Comparison of ENCODE assay signal across 8 cellular contexts in the genomic region with DNA sequence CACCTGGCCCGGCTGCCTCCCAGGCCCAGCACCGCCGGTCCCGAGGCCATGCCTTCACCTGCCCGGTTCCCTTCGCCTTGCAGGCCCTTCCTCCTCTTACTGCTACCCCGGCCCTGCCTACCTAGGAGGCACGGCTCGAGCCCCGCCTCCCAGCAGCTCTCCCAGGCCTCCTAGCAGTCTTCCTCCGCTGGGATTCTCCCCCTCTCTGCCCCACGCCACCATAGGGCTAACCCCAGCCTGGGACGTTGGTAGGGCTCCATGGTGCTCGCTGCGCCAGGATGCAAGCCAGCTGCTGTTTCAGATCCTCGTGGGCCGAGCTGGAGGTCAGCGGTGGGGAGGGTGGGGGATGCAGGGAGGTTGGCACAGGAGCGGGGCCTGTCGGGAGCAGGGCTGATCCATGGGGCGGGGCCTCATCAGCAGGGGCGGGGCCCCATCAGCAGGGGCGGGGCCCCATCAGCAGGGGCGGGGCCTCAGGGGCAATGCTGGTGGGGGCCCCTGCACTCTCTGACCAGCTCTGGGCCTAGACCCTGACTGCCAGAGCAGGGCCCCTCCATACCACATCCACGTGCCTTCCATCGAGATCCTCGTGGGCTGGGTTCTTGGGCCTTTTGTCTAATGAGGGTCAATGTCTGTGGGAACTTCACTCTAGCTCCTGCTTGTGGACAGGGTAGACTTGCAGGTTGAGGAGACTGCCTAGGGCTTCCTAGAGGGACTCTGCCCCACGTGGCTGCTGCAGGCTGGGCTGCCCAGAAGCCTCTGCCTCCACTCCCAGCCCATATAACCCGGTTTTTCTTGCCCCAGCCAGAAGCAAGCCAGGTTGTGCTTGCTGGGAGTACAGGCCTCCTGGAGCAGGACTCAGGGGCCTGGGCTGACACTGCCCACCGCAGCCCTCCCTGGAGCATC.
DNase-seq lines count a peak whose midpoint lies in the region; ATAC-seq, FAIRE-seq and TF ChIP-seq lines count a peak whose summit lies in the region.

No MANE protein-coding gene starts in this region.

- no peaks in the 10 kb centered on the region for H3K36me3 Mint-ChIP-seq in activated naive CD8-positive, alpha-beta T cell treated with anti-CD3 and anti-CD28 coated beads, Interleukin-2, amount 50 U/mL, for 24 hours (ENCODE audit: low read depth)

- H3K9me3 Mint-ChIP-seq in activated naive CD8-positive, alpha-beta T cell treated with anti-CD3 and anti-CD28 coated beads, Interleukin-2, amount 50 U/mL, for 24 hours, result no peaks in the 10 kb centered on the region

- peaks cover 2% of the 10 kb centered on the region for H3K27me3 ChIP-seq in kidney epithelial cell (ENCODE audit: control insufficient read depth, insufficient read depth, low read length)
- H3K27me3 ChIP-seq in vagina, result no peaks in the 10 kb centered on the region

- H3K36me3 ChIP-seq in kidney epithelial cell (ENCODE audit: control insufficient read depth, insufficient read depth, low read length) (no peaks in the 10 kb centered on the region), vagina (no peaks in the 10 kb centered on the region)

- no peaks in the 10 kb centered on the region for H3K9me3 ChIP-seq in vagina

- TF ChIP-seq CTCF in D721Med (IDR thresholded peaks at IDR 0.05; ENCODE audit: insufficient read depth, missing control alignments) (no peak), kidney epithelial cell (IDR thresholded peaks at IDR 0.05; ENCODE audit: insufficient read depth, low read length, poor library complexity, severe bottlenecking) (peak; percentile 3), vagina (IDR thresholded peaks at IDR 0.05) (no peak)

- ATAC-seq in HG03039 (IDR thresholded peaks at IDR 0.05; ENCODE audit: unreplicated experiment) (peak; percentile 39), GM21619 (IDR thresholded peaks at IDR 0.05; ENCODE audit: unreplicated experiment) (no peak), HG03565 (IDR thresholded peaks at IDR 0.05; ENCODE audit: unreplicated experiment) (no peak)
- no peak for ATAC-seq in activated naive CD8-positive, alpha-beta T cell treated with anti-CD3 and anti-CD28 coated beads, Interleukin-2, amount 50 U/mL, for 24 hours

- H3K27ac ChIP-seq in vagina, result no peak overlapping the region

- H3K4me1 Mint-ChIP-seq in activated naive CD8-positive, alpha-beta T cell treated with anti-CD3 and anti-CD28 coated beads, Interleukin-2, amount 50 U/mL, for 24 hours, result peaks cover 3% of the 10 kb centered on the region

- peaks cover 17% of the 10 kb centered on the region for H3K4me1 ChIP-seq in vagina

- DNase-seq in D721Med (ENCODE audit: insufficient read length, low spot score) (peak; percentile 10), kidney epithelial cell (ENCODE audit: low read depth) (no peak), vagina (ENCODE audit: extremely low spot score in 2 of 2) (peak; percentile 74 to 92), nucleus accumbens (lab: John Stamatoyannopoulos, UW) (no peak)
- DNase-seq in activated naive CD8-positive, alpha-beta T cell treated with anti-CD3 and anti-CD28 coated beads, Interleukin-2, amount 50 U/mL, for 24 hours, result peak; percentile 29

- no peak overlapping the region for H3K27ac Mint-ChIP-seq in activated naive CD8-positive, alpha-beta T cell treated with anti-CD3 and anti-CD28 coated beads, Interleukin-2, amount 50 U/mL, for 24 hours

- H3K4me3 Mint-ChIP-seq in activated naive CD8-positive, alpha-beta T cell treated with anti-CD3 and anti-CD28 coated beads, Interleukin-2, amount 50 U/mL, for 24 hours, result no peak overlapping the region

- intact Hi-C loops in vagina (cut with DNase I), result no loop called here

- FAIRE-seq in D721Med (lab: Jason Lieb, UNC), result no peak

- H3K4me3 ChIP-seq in kidney epithelial cell (ENCODE audit: low read depth, low read length) (no peak overlapping the region), vagina (peak overlapping the region in 1 of 2 donors; percentile 45)

- H3K27me3 Mint-ChIP-seq in activated naive CD8-positive, alpha-beta T cell treated with anti-CD3 and anti-CD28 coated beads, Interleukin-2, amount 50 U/mL, for 24 hours, result no peaks in the 10 kb centered on the region

- TF ChIP-seq POLR2A in vagina (IDR thresholded peaks at IDR 0.05), result no peak

Comparison
In these comparisons a context has a peak if more than half of its experiments do, and no peak if none do; other contexts are left out.
1. DNase-seq: peak in D721Med (single experiment), activated naive CD8-positive, alpha-beta T cell treated with anti-CD3 and anti-CD28 coated beads, Interleukin-2, amount 50 U/mL, for 24 hours (single experiment) and vagina (2 of 2); none in kidney epithelial cell (single experiment) and nucleus accumbens (0 of 56).